9 cellular contexts compared by ENCODE assay signal in genomic region chr13:45847554-45848224, GRCh38. TPM values are rescaled to one million over a fixed set of nuclear protein-coding genes. Genes with fewer than 3 reads are reported as not detected.
DNase-seq lines count a peak whose midpoint lies in the region; ATAC-seq and TF ChIP-seq lines count a peak whose summit lies in the region.
"Had no signal": no experiment of that assay in that cellular context is flagged by ENCODE, and none has a peak within 500 bp of the region (broad histone marks: within the 10 kb centered on the region; RNA-seq: fewer than 3 reads in every experiment).

No MANE protein-coding gene starts in this region.

- no peaks in the 10 kb centered on the region for H3K36me3 ChIP-seq in right atrium auricular region

- peak; percentile 59 for DNase-seq in Right ventricle myocardium superior
- DNase-seq in right atrium auricular region (ENCODE audit: low spot score): no peak
- DNase-seq in NOMO-1 treated with DMSO at 0.1 percent for 48 hours (lab: John Stamatoyannopoulos, UW; ENCODE audit: unreplicated experiment): peak; percentile 73
- peak; percentile 69 for DNase-seq in astrocyte of the hippocampus (ENCODE audit: low read depth, low spot score)
- peak; percentile 26 for DNase-seq in pulmonary artery endothelial cell (ENCODE audit: low read depth, low spot score)
- no peak for DNase-seq in COLO668 (lab: John Stamatoyannopoulos, UW; ENCODE audit: unreplicated experiment)
- DNase-seq in NK-92 treated with Interleukin-12 subunit alpha and Interleukin-12 subunit beta, amount 100 ng/mL, for 24 hours (lab: John Stamatoyannopoulos, UW): no peak

- H3K4me1 ChIP-seq in right atrium auricular region: peaks cover 0 to 18% of the 10 kb centered on the region in 2 donors

- no peak overlapping the region for H3K4me3 ChIP-seq in right atrium auricular region
- H3K4me3 ChIP-seq: SK-N-MC had no signal

- no peak for TF ChIP-seq CTCF in right atrium auricular region (IDR thresholded peaks at IDR 0.05)

- intact Hi-C loops in Right ventricle myocardium superior (cut with DNase I): no loop called here

- H3K27ac ChIP-seq in right atrium auricular region: no peak overlapping the region
- H3K27ac ChIP-seq: SK-N-MC had no signal

- ATAC-seq in Right ventricle myocardium superior (ENCODE audit: poor library complexity): peak; percentile 44
- ATAC-seq in GM19324 (IDR thresholded peaks at IDR 0.05; ENCODE audit: low FRiP score, unreplicated experiment): no peak

- no peaks in the 10 kb centered on the region for H3K9me3 ChIP-seq in right atrium auricular region

- H3K27me3 ChIP-seq in right atrium auricular region: no peaks in the 10 kb centered on the region

RNA-seq across cellular contexts. Expression of gene SIAH3, which starts 3.9 kb away (rescaled TPM):
- total RNA-seq in Right ventricle myocardium superior (not detected), right atrium auricular region (not detected), pulmonary artery endothelial cell (not detected in 2 replicates)

Comparison
In these comparisons a context has a peak if more than half of its experiments do, and no peak if none do; other contexts are left out.
1. DNase-seq: peak in Right ventricle myocardium superior (single experiment), NOMO-1 treated with DMSO at 0.1 percent for 48 hours (single experiment), astrocyte of the hippocampus (single experiment) and pulmonary artery endothelial cell (single experiment); none in right atrium auricular region (single experiment), COLO668 (single experiment) and NK-92 treated with Interleukin-12 subunit alpha and Interleukin-12 subunit beta, amount 100 ng/mL, for 24 hours (single experiment).